15 cellular contexts compared by ENCODE assay signal in the genomic region with DNA sequence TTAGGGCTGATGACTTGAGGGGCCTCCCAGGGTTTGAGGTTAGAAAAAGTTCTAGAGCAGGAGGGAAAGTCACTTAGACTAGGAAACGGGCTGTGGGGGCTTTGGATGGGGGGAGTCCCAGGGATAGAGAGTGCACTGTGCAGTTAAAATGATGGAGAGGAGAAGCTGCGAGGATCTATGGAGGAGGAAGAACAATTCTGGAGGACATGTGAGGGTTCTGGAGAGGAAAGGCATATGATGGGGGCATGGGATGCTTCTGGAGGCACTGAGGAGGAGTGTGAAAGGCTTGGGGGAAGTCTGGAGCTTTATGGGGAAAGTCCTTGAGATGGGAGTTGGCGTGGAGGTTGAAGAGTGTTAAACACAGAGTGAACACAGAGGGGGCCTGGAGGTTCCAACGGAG. TPM values are rescaled to one million over a fixed set of nuclear protein-coding genes. Genes with fewer than 3 reads are reported as not detected.
DNase-seq lines count a peak whose midpoint lies in the region; ATAC-seq, FAIRE-seq and TF ChIP-seq lines count a peak whose summit lies in the region.
"Had no signal": no experiment of that assay in that cellular context is flagged by ENCODE, and none has a peak within 500 bp of the region (broad histone marks: within the 10 kb centered on the region; RNA-seq: fewer than 3 reads in every experiment).

No MANE protein-coding gene starts in this region.

- H3K36me3 Mint-ChIP-seq in activated CD4-positive, alpha-beta memory T cell treated with anti-CD3 and anti-CD28 coated beads for 36 hours: peaks cover 26% of the 10 kb centered on the region

- H3K36me3 ChIP-seq in DOHH2 (ENCODE audit: control insufficient read depth, low read length) (peaks cover 2% of the 10 kb centered on the region; the same call in 1 of the 2 replicates), kidney (ENCODE audit: control insufficient read depth in 1 of 2, insufficient read depth in 2 of 2, low read length in 2 of 2) (no peaks in the 10 kb centered on the region)
- H3K36me3 ChIP-seq: BE2C had no signal

- POLR2A ChIA-PET in activated CD4-positive, alpha-beta memory T cell treated with anti-CD3 and anti-CD28 coated beads for 36 hours (lab: Charles Lee): no interaction called here

- H3F3A ChIP-seq in DOHH2 (ENCODE audit: control insufficient read depth, insufficient read depth): peaks cover 15% of the 10 kb centered on the region

- peak overlapping the region; percentile 60 for H3K4me3 Mint-ChIP-seq in activated CD4-positive, alpha-beta memory T cell treated with anti-CD3 and anti-CD28 coated beads for 36 hours

- no peak overlapping the region for H3K27ac Mint-ChIP-seq in activated CD4-positive, alpha-beta memory T cell treated with anti-CD3 and anti-CD28 coated beads for 36 hours

- no peak overlapping the region for H3K9ac ChIP-seq in kidney (ENCODE audit: low read length in 2 of 2)

- TF ChIP-seq CTCF in 22Rv1 (IDR thresholded peaks at IDR 0.05) (no peak), DOHH2 (IDR thresholded peaks at IDR 0.05; ENCODE audit: low read depth, low read length, poor library complexity, severe bottlenecking) (no peak), kidney (IDR thresholded peaks at IDR 0.05; ENCODE audit: borderline replicate concordance, extremely low read depth, insufficient read depth) (no peak)

- CTCF ChIA-PET in activated CD4-positive, alpha-beta memory T cell treated with anti-CD3 and anti-CD28 coated beads for 36 hours (lab: Charles Lee): no interaction called here

- H3K9me2 ChIP-seq in DOHH2 (replicated peaks; ENCODE audit: control insufficient read depth, low read length): no peaks in the 10 kb centered on the region

- peaks cover 7% of the 10 kb centered on the region for H3K79me2 ChIP-seq in DOHH2 (ENCODE audit: control insufficient read depth, low read length)

- H3K9me3 ChIP-seq in DOHH2 (ENCODE audit: control insufficient read depth, insufficient read depth, low read length) (no peaks in the 10 kb centered on the region), kidney (ENCODE audit: control insufficient read depth in 1 of 2, low read length in 2 of 2) (no peaks in the 10 kb centered on the region)
- H3K9me3 ChIP-seq: BE2C had no signal

- FAIRE-seq in kidney (lab: Jason Lieb, UNC): no peak

- peaks cover 35% of the 10 kb centered on the region for H3K27me3 Mint-ChIP-seq in activated CD4-positive, alpha-beta memory T cell treated with anti-CD3 and anti-CD28 coated beads for 36 hours

- peaks cover 19% of the 10 kb centered on the region for H4K20me1 ChIP-seq in DOHH2 (ENCODE audit: control insufficient read depth, insufficient read depth, low read depth, low read length)

- intact Hi-C loops in activated CD4-positive, alpha-beta memory T cell treated with anti-CD3 and anti-CD28 coated beads for 36 hours (cut with micrococcal nuclease): loop anchor here (5.0 to 10.0 kb wide), 3 partner anchors 75 to 650 kb away; a partner anchor contains a TSS
- intact Hi-C loops in kidney (cut with DNase I): no loop called here
- intact Hi-C loops in Right ventricle myocardium superior (cut with DNase I): no loop called here

- peak overlapping the region; percentile 68 for H3K4me3 ChIP-seq in DOHH2 (ENCODE audit: low read length)
- peak overlapping the region; percentile 47 to 51 for H3K4me3 ChIP-seq in kidney (ENCODE audit: low read length in 2 of 2)

- ATAC-seq in GM18861 (IDR thresholded peaks at IDR 0.05; ENCODE audit: unreplicated experiment): no peak
- no peak for ATAC-seq in Right ventricle myocardium superior (ENCODE audit: poor library complexity)
- no peak for ATAC-seq in HG03159 (IDR thresholded peaks at IDR 0.05; ENCODE audit: unreplicated experiment)

- no peak for DNase-seq in activated CD4-positive, alpha-beta memory T cell treated with anti-CD3 and anti-CD28 coated beads for 36 hours
- DNase-seq in kidney (no peak), Right ventricle myocardium superior (no peak), NCI-H1092 treated with DMSO at 0.1 percent for 48 hours (lab: John Stamatoyannopoulos, UW) (no peak)
- DNase-seq: BE2C; cortex of kidney; EL; GOT3; NCI-H226; retina; stimulated activated naive CD4-positive, alpha-beta T cell treated with Interleukin-2 at 50 U/mL for 16 hours had no signal

- peak overlapping the region; percentile 63 for H3K4me2 ChIP-seq in DOHH2 (ENCODE audit: low read length)

- H3K27ac ChIP-seq in 22Rv1 (peak overlapping the region; percentile 64; the same call in 1 of the 2 replicates), DOHH2 (ENCODE audit: low read depth, low read length) (no peak overlapping the region), kidney (ENCODE audit: low read depth in 2 of 2, low read length in 2 of 2) (no peak overlapping the region)

- H3K9me3 Mint-ChIP-seq in activated CD4-positive, alpha-beta memory T cell treated with anti-CD3 and anti-CD28 coated beads for 36 hours: no peaks in the 10 kb centered on the region

- H3K4me1 Mint-ChIP-seq in activated CD4-positive, alpha-beta memory T cell treated with anti-CD3 and anti-CD28 coated beads for 36 hours (ENCODE audit: low read depth): peaks cover 46% of the 10 kb centered on the region

- peaks cover 25% of the 10 kb centered on the region for H3K27me3 ChIP-seq in DOHH2 (ENCODE audit: control insufficient read depth, low read length)
- H3K27me3 ChIP-seq: BE2C had no signal

- H3K4me1 ChIP-seq in DOHH2 (ENCODE audit: control insufficient read depth, low read length) (peaks cover 56% of the 10 kb centered on the region), kidney (ENCODE audit: control insufficient read depth in 1 of 2, insufficient read depth in 1 of 2, low read depth in 1 of 2, low read length in 2 of 2) (peaks cover 0 to 22% of the 10 kb centered on the region in 2 donors)

RNA-seq across cellular contexts. Expression of a gene that starts 2.2 kb away (rescaled TPM):
- 1 to 10 TPM; 5.4 to 6.2 TPM for total RNA-seq in activated CD4-positive, alpha-beta memory T cell treated with anti-CD3 and anti-CD28 coated beads for 36 hours
- 31.0 TPM for total RNA-seq in kidney
- 9.1 TPM for polyA plus RNA-seq in kidney (ENCODE audit: insufficient read depth, low read depth, low replicate concordance)
- 2.0 TPM for total RNA-seq in Right ventricle myocardium superior

RNA-seq across cellular contexts. Expression of a gene that starts 38.4 kb away (rescaled TPM):
- total RNA-seq in activated CD4-positive, alpha-beta memory T cell treated with anti-CD3 and anti-CD28 coated beads for 36 hours: 10 to 100 TPM; 88.8 to 99.8 TPM
- total RNA-seq in kidney: 217 TPM
- 268 TPM for polyA plus RNA-seq in kidney (ENCODE audit: insufficient read depth, low read depth, low replicate concordance)
- total RNA-seq in Right ventricle myocardium superior: 0.40 TPM

RNA-seq across cellular contexts. Expression of a gene that starts 49.2 kb away (rescaled TPM):
- total RNA-seq in activated CD4-positive, alpha-beta memory T cell treated with anti-CD3 and anti-CD28 coated beads for 36 hours: 10 to 100 TPM; 73.9 to 75.6 TPM
- 80.4 TPM for total RNA-seq in kidney
- polyA plus RNA-seq in kidney (ENCODE audit: insufficient read depth, low read depth, low replicate concordance): 59.7 TPM
- 68.4 TPM for total RNA-seq in Right ventricle myocardium superior

RNA-seq across cellular contexts. Expression of a gene that starts 57.1 kb away (rescaled TPM):
- total RNA-seq in activated CD4-positive, alpha-beta memory T cell treated with anti-CD3 and anti-CD28 coated beads for 36 hours: 100 to 1,000 TPM; 190 to 191 TPM
- 22.1 TPM for total RNA-seq in kidney
- polyA plus RNA-seq in kidney (ENCODE audit: insufficient read depth, low read depth, low replicate concordance): 17.8 TPM
- total RNA-seq in Right ventricle myocardium superior: 7.8 TPM

Comparison
In these comparisons a context has a peak if more than half of its experiments do, and no peak if none do; other contexts are left out.
1. RNA of a gene that starts 38.4 kb away (total RNA-seq): 217 TPM in kidney (single experiment) and 88.8 to 99.8 TPM in activated CD4-positive, alpha-beta memory T cell treated with anti-CD3 and anti-CD28 coated beads for 36 hours; 0.40 TPM in Right ventricle myocardium superior (single experiment); every median in the first group is over 10 times any median in the second.